ENCODE assay signal across 8 cellular contexts in the genomic region with DNA sequence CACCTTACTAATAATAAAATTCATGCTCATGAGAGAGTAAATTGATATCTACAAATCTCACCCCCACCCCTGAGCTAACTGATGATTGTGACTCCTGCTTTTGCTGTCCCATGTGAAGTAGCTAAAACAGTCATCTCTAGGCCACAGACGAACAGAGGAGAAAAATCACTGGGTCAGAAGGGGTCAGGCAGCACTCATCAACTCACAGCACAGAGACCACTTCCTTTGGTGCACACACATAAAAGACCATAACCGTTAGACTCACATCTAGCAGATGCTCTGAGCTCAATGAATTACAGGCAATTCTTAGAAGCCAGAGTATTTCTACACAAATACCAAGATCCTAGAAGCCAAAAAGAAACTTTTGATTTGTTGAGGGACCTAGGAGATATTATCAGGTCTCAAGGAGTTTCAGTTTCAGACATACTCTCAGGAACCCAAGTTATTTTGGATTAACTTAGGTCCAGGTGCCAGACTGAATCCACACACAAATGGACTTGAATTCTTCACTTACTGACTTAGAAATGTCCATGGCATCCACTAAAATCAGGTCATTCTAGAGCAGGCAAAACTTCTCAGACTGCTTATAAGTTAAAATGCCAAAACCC.
DNase-seq lines count a peak whose midpoint lies in the region; ATAC-seq and TF ChIP-seq lines count a peak whose summit lies in the region.

No MANE protein-coding gene starts in this region.

- no peak for TF ChIP-seq EP300 in SK-N-SH (IDR thresholded peaks at IDR 0.05; ENCODE audit: borderline replicate concordance in 1 of 2, low read depth in 1 of 2, low read length in 1 of 2)

- ATAC-seq in GM18508 (IDR thresholded peaks at IDR 0.05; ENCODE audit: insufficient read depth, unreplicated experiment) (peak; percentile 90), GM21390 (IDR thresholded peaks at IDR 0.05; ENCODE audit: unreplicated experiment) (peak; percentile 66), HG03139 (IDR thresholded peaks at IDR 0.05; ENCODE audit: unreplicated experiment) (peak; percentile 88)

- in situ Hi-C loops in mammary epithelial cell (cut with MboI; ENCODE audit: low sequenced_read_pairs in 2 of 2): no loop called here

- POLR2A ChIA-PET in SK-N-SH (lab: Yijun Ruan, JAX): no interaction called here

- TF ChIP-seq RAD21 in SK-N-SH (IDR thresholded peaks at IDR 0.05; ENCODE audit: low read length): no peak

- H3K9me3 Mint-ChIP-seq in activated T-helper 1 cell treated with anti-CD3 and anti-CD28 coated beads, Interleukin-12 subunit alpha, Interleukin-12 subunit beta, Interleukin-2, Interleukin-4 antibody, amounts not matched to agents 30 ng/mL and 10 ng/mL and 1 ng/mL, durations not matched to agents 14 hours and 24 hours and 36 hours: no peaks in the 10 kb centered on the region

- H3K36me3 Mint-ChIP-seq in activated T-helper 1 cell treated with anti-CD3 and anti-CD28 coated beads, Interleukin-12 subunit alpha, Interleukin-12 subunit beta, Interleukin-2, Interleukin-4 antibody, amounts not matched to agents 30 ng/mL and 10 ng/mL and 1 ng/mL, durations not matched to agents 14 hours and 24 hours and 36 hours (ENCODE audit: low read depth): no peaks in the 10 kb centered on the region

- H3K36me3 ChIP-seq in mammary epithelial cell (ENCODE audit: insufficient read depth, low read length) (no peaks in the 10 kb centered on the region), SK-N-SH (replicated peaks in 1 of 2; ENCODE audit: control insufficient read depth in 1 of 2, insufficient read depth in 2 of 2, low read length in 1 of 2) (no peaks in the 10 kb centered on the region)

- CTCF ChIA-PET in mammary epithelial cell (lab: Charles Lee; ENCODE audit: low non-redundant PET) (no interaction called here), SK-N-SH (lab: Yijun Ruan, JAX) (interaction anchor here (0.8 to 1.4 kb wide), 3 partner anchors 17 to 444 kb away, joined by 3 to 4 read pairs (median 4); no protein-coding TSS in a partner anchor)

- no peaks in the 10 kb centered on the region for H3K27me3 Mint-ChIP-seq in activated T-helper 1 cell treated with anti-CD3 and anti-CD28 coated beads, Interleukin-12 subunit alpha, Interleukin-12 subunit beta, Interleukin-2, Interleukin-4 antibody, amounts not matched to agents 30 ng/mL and 10 ng/mL and 1 ng/mL, durations not matched to agents 14 hours and 24 hours and 36 hours (ENCODE audit: insufficient read depth)

- dilution Hi-C loops in mammary epithelial cell (cut with HindIII; ENCODE audit: low sequenced_read_pairs): no loop called here

- peaks cover 55% of the 10 kb centered on the region for H3K4me1 Mint-ChIP-seq in activated T-helper 1 cell treated with anti-CD3 and anti-CD28 coated beads, Interleukin-12 subunit alpha, Interleukin-12 subunit beta, Interleukin-2, Interleukin-4 antibody, amounts not matched to agents 30 ng/mL and 10 ng/mL and 1 ng/mL, durations not matched to agents 14 hours and 24 hours and 36 hours (ENCODE audit: low read depth)

- DNase-seq in activated T-helper 1 cell treated with anti-CD3 and anti-CD28 coated beads, Interleukin-12 subunit alpha, Interleukin-12 subunit beta, Interleukin-2, Interleukin-4 antibody, amounts not matched to agents 30 ng/mL and 10 ng/mL and 1 ng/mL, durations not matched to agents 14 hours and 24 hours and 36 hours (ENCODE audit: low spot score): peak; percentile 5
- DNase-seq in coronary artery (ENCODE audit: low spot score) (no peak), mammary epithelial cell (no peak), NOMO-1 treated with DMSO at 0.1 percent for 48 hours (lab: John Stamatoyannopoulos, UW; ENCODE audit: unreplicated experiment) (no peak), SK-N-SH (no peak)

- H3K27me3 ChIP-seq in mammary epithelial cell (ENCODE audit: insufficient read depth, low read length) (no peaks in the 10 kb centered on the region), SK-N-SH (ENCODE audit: insufficient read depth) (peaks cover 63% of the 10 kb centered on the region)

- H2AFZ ChIP-seq in mammary epithelial cell (ENCODE audit: low read depth, low read length): no peak overlapping the region
- no peak overlapping the region for H2AFZ ChIP-seq in SK-N-SH (ENCODE audit: low read depth)

- TF ChIP-seq CTCF in coronary artery (IDR thresholded peaks at IDR 0.05) (no peak), mammary epithelial cell (conservative IDR thresholded peaks at IDR 0.05 in 1 of 2, IDR thresholded peaks at IDR 0.05 in 1 of 2; ENCODE audit: extremely low read depth in 1 of 2, insufficient read depth in 1 of 2, low read depth in 1 of 2, low read length in 2 of 2) (no peak), SK-N-SH (IDR thresholded peaks at IDR 0.05) (no peak)

- BruUV-seq in mammary epithelial cell (replicated peaks; lab: Mats Ljungman, UMichigan): no TSS peak

- peak overlapping the region; percentile 14 for H3K27ac Mint-ChIP-seq in activated T-helper 1 cell treated with anti-CD3 and anti-CD28 coated beads, Interleukin-12 subunit alpha, Interleukin-12 subunit beta, Interleukin-2, Interleukin-4 antibody, amounts not matched to agents 30 ng/mL and 10 ng/mL and 1 ng/mL, durations not matched to agents 14 hours and 24 hours and 36 hours

- no peaks in the 10 kb centered on the region for H3K9me2 ChIP-seq in SK-N-SH

- H3K4me1 ChIP-seq in mammary epithelial cell (ENCODE audit: insufficient read depth, low read length) (no peaks in the 10 kb centered on the region), SK-N-SH (ENCODE audit: control insufficient read depth in 1 of 2, insufficient read depth in 2 of 2, low read depth in 1 of 2, low read length in 1 of 2) (no peaks in the 10 kb centered on the region)

- H3K9me3 ChIP-seq in mammary epithelial cell (replicated peaks; ENCODE audit: insufficient read depth, low read length) (no peaks in the 10 kb centered on the region), SK-N-SH (no peaks in the 10 kb centered on the region)

- H3K4me2 ChIP-seq in mammary epithelial cell (ENCODE audit: insufficient read depth, low read depth, low read length) (no peak overlapping the region), SK-N-SH (no peak overlapping the region)

- intact Hi-C loops in activated T-helper 1 cell treated with anti-CD3 and anti-CD28 coated beads, Interleukin-12 subunit alpha, Interleukin-12 subunit beta, Interleukin-2, Interleukin-4 antibody, amounts not matched to agents 30 ng/mL and 10 ng/mL and 1 ng/mL, durations not matched to agents 14 hours and 24 hours and 36 hours (cut with micrococcal nuclease): no loop called here
- intact Hi-C loops in mammary epithelial cell (cut with micrococcal nuclease): no loop called here

- H3K4me3 Mint-ChIP-seq in activated T-helper 1 cell treated with anti-CD3 and anti-CD28 coated beads, Interleukin-12 subunit alpha, Interleukin-12 subunit beta, Interleukin-2, Interleukin-4 antibody, amounts not matched to agents 30 ng/mL and 10 ng/mL and 1 ng/mL, durations not matched to agents 14 hours and 24 hours and 36 hours: peak overlapping the region; percentile 17

- WGBS in mammary epithelial cell (ENCODE audit: low coverage, missing lambda C conversion rate): 95% methylated on average over 2 of the region's 2 CpGs
- 2% methylated on average over 2 of the region's 2 CpGs for WGBS in SK-N-SH (ENCODE audit: low lambda C conversion rate)

- H3K27ac ChIP-seq in coronary artery (no peak overlapping the region), mammary epithelial cell (ENCODE audit: insufficient read depth, low read depth, low read length) (no peak overlapping the region), SK-N-SH (ENCODE audit: low read depth in 2 of 2, low read length in 1 of 2) (no peak overlapping the region)

- H3K4me3 ChIP-seq in coronary artery (no peak overlapping the region), mammary epithelial cell (replicated peaks in 1 of 3; ENCODE audit: insufficient read depth in 1 of 3, low read depth in 2 of 3, low read length in 3 of 3) (no peak overlapping the region), SK-N-SH (ENCODE audit: low read depth in 2 of 2, low read length in 1 of 2) (no peak overlapping the region)

- H3F3A ChIP-seq in SK-N-SH (replicated peaks; ENCODE audit: insufficient read depth): no peaks in the 10 kb centered on the region

- H3K79me2 ChIP-seq in mammary epithelial cell (ENCODE audit: insufficient read depth, low read length) (no peaks in the 10 kb centered on the region), SK-N-SH (ENCODE audit: insufficient read depth) (no peaks in the 10 kb centered on the region)

- H4K20me1 ChIP-seq in mammary epithelial cell (ENCODE audit: insufficient read depth, low read length) (no peaks in the 10 kb centered on the region), SK-N-SH (ENCODE audit: insufficient read depth) (no peaks in the 10 kb centered on the region)

- H3K9ac ChIP-seq in mammary epithelial cell (ENCODE audit: insufficient read depth, low read length) (no peak overlapping the region), SK-N-SH (no peak overlapping the region)

TF ChIP-seq in SK-N-SH, 30 proteins besides CTCF, POLR2A, EP300 and RAD21:
- TF ChIP-seq RFX5 (IDR thresholded peaks at IDR 0.05; ENCODE audit: low read length): no peak
- TF ChIP-seq, protein P1, sequence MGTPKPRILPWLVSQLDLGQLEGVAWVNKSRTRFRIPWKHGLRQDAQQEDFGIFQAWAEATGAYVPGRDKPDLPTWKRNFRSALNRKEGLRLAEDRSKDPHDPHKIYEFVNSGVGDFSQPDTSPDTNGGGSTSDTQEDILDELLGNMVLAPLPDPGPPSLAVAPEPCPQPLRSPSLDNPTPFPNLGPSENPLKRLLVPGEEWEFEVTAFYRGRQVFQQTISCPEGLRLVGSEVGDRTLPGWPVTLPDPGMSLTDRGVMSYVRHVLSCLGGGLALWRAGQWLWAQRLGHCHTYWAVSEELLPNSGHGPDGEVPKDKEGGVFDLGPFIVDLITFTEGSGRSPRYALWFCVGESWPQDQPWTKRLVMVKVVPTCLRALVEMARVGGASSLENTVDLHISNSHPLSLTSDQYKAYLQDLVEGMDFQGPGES (IDR thresholded peaks at IDR 0.05; ENCODE audit: low read depth, low read length): no peak
- no peak for TF ChIP-seq CHD2 (IDR thresholded peaks at IDR 0.05; ENCODE audit: low read length, partially characterized antibody)
- TF ChIP-seq ELF1 (IDR thresholded peaks at IDR 0.05): no peak
- TF ChIP-seq, protein P2, sequence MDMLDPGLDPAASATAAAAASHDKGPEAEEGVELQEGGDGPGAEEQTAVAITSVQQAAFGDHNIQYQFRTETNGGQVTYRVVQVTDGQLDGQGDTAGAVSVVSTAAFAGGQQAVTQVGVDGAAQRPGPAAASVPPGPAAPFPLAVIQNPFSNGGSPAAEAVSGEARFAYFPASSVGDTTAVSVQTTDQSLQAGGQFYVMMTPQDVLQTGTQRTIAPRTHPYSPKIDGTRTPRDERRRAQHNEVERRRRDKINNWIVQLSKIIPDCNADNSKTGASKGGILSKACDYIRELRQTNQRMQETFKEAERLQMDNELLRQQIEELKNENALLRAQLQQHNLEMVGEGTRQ (IDR thresholded peaks at IDR 0.05; ENCODE audit: borderline replicate concordance, low read depth, low read length): no peak
- TF ChIP-seq TEAD4 (IDR thresholded peaks at IDR 0.05; ENCODE audit: borderline replicate concordance, insufficient read depth): no peak
- no peak for TF ChIP-seq NFIC (IDR thresholded peaks at IDR 0.05; ENCODE audit: borderline replicate concordance)
- no peak for TF ChIP-seq FOXJ3 (CRISPR knock-in tag; IDR thresholded peaks at IDR 0.05)
